Comparison of ENCODE assay signal across 8 cellular contexts in the genomic region with DNA sequence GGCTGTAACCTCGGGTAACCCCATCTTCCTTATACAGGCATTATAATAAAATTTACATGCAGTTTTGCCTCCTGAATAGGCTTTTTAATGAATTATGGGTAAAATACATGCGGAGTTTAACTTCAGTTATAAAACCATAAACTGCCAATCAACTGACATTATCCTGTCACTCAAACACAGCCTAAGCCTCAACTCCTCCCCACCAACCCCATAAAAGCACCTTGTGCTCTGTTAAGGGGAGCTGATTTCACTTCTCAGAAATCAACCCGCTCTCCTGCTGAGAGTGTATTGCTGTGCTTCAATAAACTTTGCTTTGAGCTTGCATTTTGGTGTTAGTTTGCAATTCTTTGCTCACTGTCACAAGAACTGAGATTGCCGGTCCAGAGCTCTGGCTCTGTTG.
"Had no signal": no experiment of that assay in that cellular context is flagged by ENCODE, and none has a peak within 500 bp of the region (broad histone marks: within the 10 kb centered on the region; RNA-seq: fewer than 3 reads in every experiment).

No MANE protein-coding gene starts in this region.

- H3K4me1 Mint-ChIP-seq: IgD-negative memory B cell had no signal

- H3K27ac Mint-ChIP-seq: IgD-negative memory B cell had no signal

- H3K27ac ChIP-seq: GM23248, HL-60 had no signal

- DNase-seq: GM23248, H7, KBM-7 had no signal

- H3K36me3 Mint-ChIP-seq: IgD-negative memory B cell had no signal

- H3K9me3 Mint-ChIP-seq: IgD-negative memory B cell had no signal

- H3K9me3 ChIP-seq: HAP-1 had no signal

- H3K27me3 Mint-ChIP-seq: IgD-negative memory B cell had no signal

- H3K36me3 ChIP-seq: HAP-1 had no signal

- H3K4me3 Mint-ChIP-seq: IgD-negative memory B cell had no signal

- H3K4me3 ChIP-seq: GM23248, HAP-1 had no signal

- H2AFZ ChIP-seq: GM23248 had no signal

- ATAC-seq: HCT116, HepG2 had no signal

- H3K9ac ChIP-seq: GM23248 had no signal
